Comparison of ENCODE assay signal across 20 cellular contexts in genomic region chr16:52398021-52398420, GRCh38.
DNase-seq lines count a peak whose midpoint lies in the region; ATAC-seq, FAIRE-seq and TF ChIP-seq lines count a peak whose summit lies in the region.
"Had no signal": no experiment of that assay in that cellular context is flagged by ENCODE, and none has a peak within 500 bp of the region (broad histone marks: within the 10 kb centered on the region; RNA-seq: fewer than 3 reads in every experiment).

No MANE protein-coding gene starts in this region.

- DNase-seq in hepatocyte (ENCODE audit: low spot score) = no peak
- peak; percentile 34 for DNase-seq in HepG2 (ENCODE audit: low spot score)
- DNase-seq in right lobe of liver = no peak
- DNase-seq in NCI-H82 treated with DMSO at 0.1 percent for 48 hours (lab: John Stamatoyannopoulos, UW; ENCODE audit: unreplicated experiment) = no peak
- DNase-seq in sigmoid colon = no peak
- DNase-seq: AML-193; Caco-2; Calu3; CD4-positive, alpha-beta T cell; CD8-positive, alpha-beta T cell; DMS79 treated with DMSO at 0.1 percent for 48 hours; GF-D8 had no signal

- H4K20me1 ChIP-seq in hepatocyte (ENCODE audit: insufficient read depth, poor library complexity, severe bottlenecking) (no peaks in the 10 kb centered on the region), HepG2 (ENCODE audit: insufficient read depth, low read length) (no peaks in the 10 kb centered on the region)
- H4K20me1 ChIP-seq: BLaER1 treated with 17β-estradiol and CSF1 and Interleukin-3, amounts not matched to agents 10 nM and 100 nM had no signal

- intact Hi-C loops in HepG2 (cut with micrococcal nuclease; ENCODE audit: unreplicated experiment) (loop anchor here (1.0 to 5.0 kb wide), 4 partner anchors 10 to 149 kb away; partner anchors contain the start of gene TOX3), right lobe of liver (cut with DNase I) (no loop called here), sigmoid colon (cut with DNase I) (no loop called here)

- H3K4me2 ChIP-seq in hepatocyte (no peak overlapping the region), HepG2 (ENCODE audit: low read depth, low read length) (peak overlapping the region; percentile 45)
- H3K4me2 ChIP-seq: A549; BLaER1 treated with 17β-estradiol and CSF1 and Interleukin-3, amounts not matched to agents 10 nM and 100 nM had no signal

- H3K9ac ChIP-seq in HepG2 (ENCODE audit: insufficient read depth, low read depth, low read length) = peak overlapping the region; percentile 14; the same call in 1 of the 2 replicates
- H3K9ac ChIP-seq: BLaER1 treated with 17β-estradiol and CSF1 and Interleukin-3, amounts not matched to agents 10 nM and 100 nM had no signal

- H3K36me3 ChIP-seq in hepatocyte (replicated peaks; ENCODE audit: insufficient read depth, low read depth) (no peaks in the 10 kb centered on the region), HepG2 (replicated peaks in 1 of 2; ENCODE audit: control insufficient read depth in 1 of 2, insufficient read depth in 2 of 2, low read length in 2 of 2) (no peaks in the 10 kb centered on the region), right lobe of liver (no peaks in the 10 kb centered on the region), sigmoid colon (no peaks in the 10 kb centered on the region)
- H3K36me3 ChIP-seq: BLaER1 treated with 17β-estradiol and CSF1 and Interleukin-3, amounts not matched to agents 10 nM and 100 nM had no signal

- H3K27ac ChIP-seq in hepatocyte = peak overlapping the region; percentile 9
- H3K27ac ChIP-seq in HepG2 (ENCODE audit: extremely low read length, insufficient read depth, low read length) = peak overlapping the region; percentile 66
- H3K27ac ChIP-seq in right lobe of liver = peak overlapping the region in 2 of 3 donors; percentile 41 to 73
- no peak overlapping the region for H3K27ac ChIP-seq in sigmoid colon
- H3K27ac ChIP-seq: 22Rv1; A549; BLaER1 treated with 17β-estradiol and CSF1 and Interleukin-3, amounts not matched to agents 10 nM and 100 nM; C4-2B had no signal

- BruUV-seq in HepG2 (replicated peaks; lab: Mats Ljungman, UMichigan) = no TSS peak

- no peak for TF ChIP-seq CTCF in hepatocyte (IDR thresholded peaks at IDR 0.05; ENCODE audit: poor library complexity)
- TF ChIP-seq CTCF in HepG2 (CRISPR knock-in tag; IDR thresholded peaks at IDR 0.05) = no peak
- TF ChIP-seq CTCF in right lobe of liver (IDR thresholded peaks at IDR 0.05) = no peak
- no peak for TF ChIP-seq CTCF in sigmoid colon (IDR thresholded peaks at IDR 0.05)

- CTCF ChIA-PET in HepG2 (lab: Yijun Ruan, JAX; ENCODE audit: low intra/inter-chr PET ratio, low total read pairs) = no interaction called here

- H3K4me1 ChIP-seq in hepatocyte (ENCODE audit: insufficient read depth) (no peaks in the 10 kb centered on the region), HepG2 (ENCODE audit: insufficient read depth, low read length) (peaks cover 28% of the 10 kb centered on the region), right lobe of liver (peaks cover 0 to 17% (median 7%) of the 10 kb centered on the region in 4 donors), sigmoid colon (no peaks in the 10 kb centered on the region)
- H3K4me1 ChIP-seq: A549; BLaER1 treated with 17β-estradiol and CSF1 and Interleukin-3, amounts not matched to agents 10 nM and 100 nM; Caco-2 had no signal

- H3K27me3 ChIP-seq in hepatocyte (no peaks in the 10 kb centered on the region), HepG2 (ENCODE audit: control insufficient read depth in 1 of 2, insufficient read depth in 2 of 2, low read length in 2 of 2) (no peaks in the 10 kb centered on the region), right lobe of liver (no peaks in the 10 kb centered on the region), sigmoid colon (no peaks in the 10 kb centered on the region)
- H3K27me3 ChIP-seq: BLaER1 treated with 17β-estradiol and CSF1 and Interleukin-3, amounts not matched to agents 10 nM and 100 nM had no signal

- no peaks in the 10 kb centered on the region for H3K9me3 ChIP-seq in hepatocyte (ENCODE audit: low read depth)
- 0 out of 2 replicates have a peak, but pooled peaks cover 5% of the 10 kb centered on the region for H3K9me3 ChIP-seq in HepG2 (ENCODE audit: low read length)
- H3K9me3 ChIP-seq in right lobe of liver = no peaks in the 10 kb centered on the region
- H3K9me3 ChIP-seq in sigmoid colon = no peaks in the 10 kb centered on the region
- H3K9me3 ChIP-seq: A549, Caco-2 had no signal

- POLR2A ChIA-PET in HepG2 (lab: Yijun Ruan, JAX) = interaction anchor here (1.0 to 1.5 kb wide), 10 partner anchors 10 to 214 kb away, joined by 3 to 21 read pairs (median 6); partner anchors contain the start of gene TOX3

- H3K79me2 ChIP-seq in hepatocyte (no peaks in the 10 kb centered on the region), HepG2 (ENCODE audit: insufficient read depth, low read length) (no peaks in the 10 kb centered on the region)

- no peak for FAIRE-seq in HepG2 (lab: Jason Lieb, UNC)
- FAIRE-seq: A549, D721Med, G401.6, GM12891, GM19239 had no signal

- TF ChIP-seq RAD21 in HepG2 (CRISPR knock-in tag; IDR thresholded peaks at IDR 0.05) = no peak

- H2AFZ ChIP-seq in hepatocyte (no peak overlapping the region), HepG2 (ENCODE audit: low read length) (no peak overlapping the region)

- TF ChIP-seq POLR2A in HepG2 (IDR thresholded peaks at IDR 0.05; ENCODE audit: insufficient read depth in 1 of 2, low read depth in 2 of 2, low read length in 2 of 2) (no peak), right lobe of liver (IDR thresholded peaks at IDR 0.05) (no peak), sigmoid colon (IDR thresholded peaks at IDR 0.05) (no peak)

- peak; percentile 47 for ATAC-seq in HepG2
- peak; percentile 26 to 55 (median 33) for ATAC-seq in right lobe of liver
- ATAC-seq: A549; CD8-positive, alpha-beta T cell had no signal

- TF ChIP-seq EP300 in HepG2 (IDR thresholded peaks at IDR 0.05; ENCODE audit: low read depth in 2 of 2, low read length in 2 of 2) (no peak), HepG2 (CRISPR knock-in tag; IDR thresholded peaks at IDR 0.05; ENCODE audit: borderline replicate concordance) (no peak), sigmoid colon (IDR thresholded peaks at IDR 0.05) (no peak)

- in situ Hi-C loops in HepG2 (cut with HindIII; ENCODE audit: extremely low pct_ligation_motif_present, low pct_unique_long_range_greater_than_20kb) = no loop called here

- H3K4me3 ChIP-seq in hepatocyte (no peak overlapping the region), HepG2 (replicated peaks in 1 of 3; ENCODE audit: insufficient read depth in 1 of 3, low read depth in 2 of 3, low read length in 3 of 3) (no peak overlapping the region), right lobe of liver (no peak overlapping the region), sigmoid colon (no peak overlapping the region)
- H3K4me3 ChIP-seq: A549; BLaER1 treated with 17β-estradiol and CSF1 and Interleukin-3, amounts not matched to agents 10 nM and 100 nM had no signal

- WGBS in hepatocyte (ENCODE audit: low lambda C conversion rate, missing lambda C conversion rate) = 84% methylated on average over 1 of the region's 1 CpG
- WGBS in HepG2 (ENCODE audit: low lambda C conversion rate) = 51% methylated on average over 1 of the region's 1 CpG
- 13% methylated on average over 1 of the region's 1 CpG for WGBS in right lobe of liver (ENCODE audit: insufficient coverage, low coverage, low lambda C conversion rate, missing lambda C conversion rate)
- WGBS in sigmoid colon, 2 donors = 84 to 90% methylated on average over 1 of the region's 1 CpG

- no peaks in the 10 kb centered on the region for H3K9me2 ChIP-seq in hepatocyte (replicated peaks; ENCODE audit: insufficient read depth)

TF ChIP-seq in HepG2, 621 proteins besides CTCF, POLR2A, EP300 and RAD21:
- 0 out of 2 replicates have a peak, but pooled peaks have one; percentile 25 for TF ChIP-seq GLI4 (CRISPR knock-in tag; IDR thresholded peaks at IDR 0.05; ENCODE audit: borderline replicate concordance)
- TF ChIP-seq ATF7 (IDR thresholded peaks at IDR 0.05) = no peak
- no peak for TF ChIP-seq ATF7 (CRISPR knock-in tag; IDR thresholded peaks at IDR 0.05)
- TF ChIP-seq TEAD3 (CRISPR knock-in tag; optimal IDR thresholded peaks at IDR 0.05; ENCODE audit: borderline replicate concordance) = peak; percentile 15
- no peak for TF ChIP-seq KDM1A (CRISPR knock-in tag; IDR thresholded peaks at IDR 0.05)
- 0 out of 2 replicates have a peak, but pooled peaks have one; percentile 43 for TF ChIP-seq ZNF12 (CRISPR knock-in tag; IDR thresholded peaks at IDR 0.05)
- 0 out of 2 replicates have a peak, but pooled peaks have one; percentile 11 for TF ChIP-seq GZF1 (CRISPR knock-in tag; IDR thresholded peaks at IDR 0.05)
- no peak for TF ChIP-seq IRF1 (CRISPR knock-in tag; IDR thresholded peaks at IDR 0.05; ENCODE audit: low read depth)
- no peak for TF ChIP-seq BHLHE40 (IDR thresholded peaks at IDR 0.05; ENCODE audit: low read length)
- 0 out of 2 replicates have a peak, but pooled peaks have one; percentile 18 for TF ChIP-seq ZNF44 (CRISPR knock-in tag; IDR thresholded peaks at IDR 0.05)
- no peak for TF ChIP-seq HOXA7 (CRISPR knock-in tag; IDR thresholded peaks at IDR 0.05)
- no peak for TF ChIP-seq HOXA3 (CRISPR knock-in tag; IDR thresholded peaks at IDR 0.05)
- no peak for TF ChIP-seq ZNF652 (CRISPR knock-in tag; IDR thresholded peaks at IDR 0.05; ENCODE audit: borderline replicate concordance, low read depth)
- peak; percentile 79 for TF ChIP-seq CEBPB (IDR thresholded peaks at IDR 0.05; ENCODE audit: borderline replicate concordance, low read depth, low read length)
TF ChIP-seq in HepG2: peak in this region for 6.

Comparison
In these comparisons a context has a peak if more than half of its experiments do, and no peak if none do; other contexts are left out.
1. H3K27ac ChIP-seq: peak in hepatocyte (single experiment), HepG2 (single experiment) and right lobe of liver (2 of 3); none in sigmoid colon (0 of 4).